In genomic region chr18:62584241-62585120, GRCh38 we compare ENCODE assay signal across 8 cellular contexts.
DNase-seq lines count a peak whose midpoint lies in the region; ATAC-seq and TF ChIP-seq lines count a peak whose summit lies in the region.

No MANE protein-coding gene starts in this region.

- TF ChIP-seq POLR2A in NB4 (IDR thresholded peaks at IDR 0.05; ENCODE audit: extremely low read depth, insufficient read length), result no peak
- TF ChIP-seq POLR2A in adrenal gland (IDR thresholded peaks at IDR 0.05), result no peak
- no peak for TF ChIP-seq POLR2A in uterus (IDR thresholded peaks at IDR 0.05)

- H3K4me3 Mint-ChIP-seq in HFFc6, result peak overlapping the region; percentile 67

- H3K4me3 ChIP-seq in GM12864 (ENCODE audit: low read depth, low read length) (no peak overlapping the region), NB4 (ENCODE audit: low read depth, low read length) (no peak overlapping the region), adrenal gland (no peak overlapping the region), heart right ventricle (peak overlapping the region in 4 of 10 donors; percentile 9 to 25 (median 20)), uterus (no peak overlapping the region)

- DNase-seq in GM12864 (ENCODE audit: low read depth) (peak; percentile 73), HFFc6 (peak; percentile 84), NB4 (ENCODE audit: low read depth) (peak; percentile 87), SW480 (ENCODE audit: low spot score) (peak; percentile 60), adrenal gland (peak; percentile 87 to 97 (median 93)), heart right ventricle (peak; percentile 75 to 89), pulmonary artery endothelial cell (ENCODE audit: low read depth, low spot score) (peak; percentile 70), uterus (peak; percentile 89)

- no peaks in the 10 kb centered on the region for H3K27me3 ChIP-seq in adrenal gland
- no peaks in the 10 kb centered on the region for H3K27me3 ChIP-seq in heart right ventricle
- H3K27me3 ChIP-seq in uterus, result no peaks in the 10 kb centered on the region

- no peaks in the 10 kb centered on the region for H3K36me3 Mint-ChIP-seq in HFFc6 (ENCODE audit: low read depth)

- peaks cover 2% of the 10 kb centered on the region; the same call in 1 of the 2 replicates for H3K27me3 Mint-ChIP-seq in HFFc6 (ENCODE audit: insufficient read depth)

- intact Hi-C loops in adrenal gland (cut with DNase I) (loop anchor here (5.0 to 10.0 kb wide), 4 partner anchors 157 to 403 kb away; partner anchors contain the start of gene TNFRSF11A (in 1 of the 2)), heart right ventricle (cut with DNase I) (loop anchor here (1.0 to 10.0 kb wide), 17 partner anchors 38 to 400 kb away; partner anchors contain the start of genes PHLPP1 (in 4 of the 10), PIGN (in 4 of the 10), RELCH (in 4 of the 10) and TNFRSF11A (in 3 of the 10)), uterus (cut with DNase I; ENCODE audit: low total_unique reads) (loop anchor here (5.0 to 10.0 kb wide), 2 partner anchors 120 to 398 kb away; no protein-coding TSS in a partner anchor)

- peak; percentile 72 to 91 (median 87) for ATAC-seq in heart right ventricle

- H3K36me3 ChIP-seq in adrenal gland (replicated peaks in 1 of 2) (peaks cover 0 to 4% of the 10 kb centered on the region in 2 donors), heart right ventricle (peaks cover 0 to 32% (median 0%) of the 10 kb centered on the region in 9 donors), uterus (no peaks in the 10 kb centered on the region)

- WGBS in adrenal gland, 4 donors, result 31 to 36% (median 35%) methylated on average over 23 of the region's 23 CpGs
- WGBS in heart right ventricle, 2 donors, result 32 to 33% methylated on average over 23 of the region's 23 CpGs

- H3K4me1 ChIP-seq in adrenal gland (replicated peaks in 1 of 2) (peaks cover 0 to 12% of the 10 kb centered on the region in 2 donors), heart right ventricle (peaks cover 0 to 30% (median 16%) of the 10 kb centered on the region in 9 donors), uterus (no peaks in the 10 kb centered on the region)

- H3K9me3 ChIP-seq in adrenal gland (replicated peaks in 1 of 3) (no peaks in the 10 kb centered on the region), heart right ventricle (no peaks in the 10 kb centered on the region), uterus (no peaks in the 10 kb centered on the region)

- no peak overlapping the region for H3K27ac Mint-ChIP-seq in HFFc6

- H3K4me1 Mint-ChIP-seq in HFFc6 (ENCODE audit: low read depth), result peaks cover 32% of the 10 kb centered on the region

- H3K27ac ChIP-seq in adrenal gland (no peak overlapping the region), heart right ventricle (peak overlapping the region in 7 of 10 donors; percentile 19 to 53 (median 39)), uterus (peak overlapping the region; percentile 48 to 64)

- no peaks in the 10 kb centered on the region for H3K9me3 Mint-ChIP-seq in HFFc6

- peak; percentile 93 for TF ChIP-seq CTCF in GM12864 (IDR thresholded peaks at IDR 0.05; ENCODE audit: low read depth, low read length, missing control alignments)
- TF ChIP-seq CTCF in HFFc6 (IDR thresholded peaks at IDR 0.05), result peak; percentile 94
- TF ChIP-seq CTCF in NB4 (IDR thresholded peaks at IDR 0.05; ENCODE audit: low read depth, low read length), result peak; percentile 96
- TF ChIP-seq CTCF in adrenal gland (IDR thresholded peaks at IDR 0.05), result peak; percentile 97 to 100 (median 99)
- peak; percentile 91 to 98 (median 94) for TF ChIP-seq CTCF in heart right ventricle (IDR thresholded peaks at IDR 0.05)
- TF ChIP-seq CTCF in uterus (IDR thresholded peaks at IDR 0.05), result peak; percentile 92 to 98 (median 96)

Comparison
In these comparisons a context has a peak if more than half of its experiments do, and no peak if none do; other contexts are left out.
1. H3K27ac ChIP-seq: peak in heart right ventricle (7 of 10) and uterus (2 of 2); none in adrenal gland (0 of 5).
2. Peak in every context shown above with its lines, with median percentiles within 50 percentile points of each other: DNase-seq and CTCF ChIP-seq.